ENCODE assay signal across 1 cellular context in the genomic region with DNA sequence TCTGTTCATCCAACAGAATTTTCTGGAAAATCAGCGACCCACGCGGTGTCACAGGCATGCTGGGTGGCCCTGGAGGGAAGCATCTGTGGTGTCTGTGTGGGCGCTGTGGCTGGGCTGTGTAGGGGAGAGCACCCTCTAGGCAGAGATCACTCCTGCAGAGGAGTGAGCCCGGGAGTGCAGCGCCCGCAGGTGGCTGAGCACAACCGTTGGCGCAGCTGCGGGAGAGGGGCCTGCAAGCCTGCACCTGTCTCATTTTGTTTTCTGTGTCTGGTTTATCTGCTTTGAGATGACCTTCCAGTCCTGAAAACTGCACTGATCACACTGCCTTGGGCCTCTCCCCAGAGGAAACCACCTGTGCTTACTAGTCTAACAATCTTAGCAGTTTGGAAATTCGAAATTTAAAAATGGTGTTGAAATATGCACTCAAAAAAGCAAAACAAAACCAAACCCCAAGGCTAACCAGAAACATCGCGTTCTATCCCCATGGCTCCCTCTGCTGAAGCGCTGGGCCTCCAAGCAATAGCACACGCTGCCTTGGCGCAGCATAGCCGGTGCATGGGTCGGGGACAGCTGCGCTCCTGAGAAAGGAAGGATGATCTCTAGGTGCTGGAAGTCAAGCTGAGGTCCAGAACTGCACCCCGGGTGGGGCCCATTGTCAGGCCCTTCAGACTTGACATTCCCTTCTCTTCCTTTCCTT.
TF ChIP-seq lines count a peak whose summit lies in the region.

No MANE protein-coding gene starts in this region.

TF ChIP-seq in HepG2, 621 proteins besides CTCF, POLR2A, EP300 and RAD21 (continued from another document):
- TF ChIP-seq, protein P1, sequence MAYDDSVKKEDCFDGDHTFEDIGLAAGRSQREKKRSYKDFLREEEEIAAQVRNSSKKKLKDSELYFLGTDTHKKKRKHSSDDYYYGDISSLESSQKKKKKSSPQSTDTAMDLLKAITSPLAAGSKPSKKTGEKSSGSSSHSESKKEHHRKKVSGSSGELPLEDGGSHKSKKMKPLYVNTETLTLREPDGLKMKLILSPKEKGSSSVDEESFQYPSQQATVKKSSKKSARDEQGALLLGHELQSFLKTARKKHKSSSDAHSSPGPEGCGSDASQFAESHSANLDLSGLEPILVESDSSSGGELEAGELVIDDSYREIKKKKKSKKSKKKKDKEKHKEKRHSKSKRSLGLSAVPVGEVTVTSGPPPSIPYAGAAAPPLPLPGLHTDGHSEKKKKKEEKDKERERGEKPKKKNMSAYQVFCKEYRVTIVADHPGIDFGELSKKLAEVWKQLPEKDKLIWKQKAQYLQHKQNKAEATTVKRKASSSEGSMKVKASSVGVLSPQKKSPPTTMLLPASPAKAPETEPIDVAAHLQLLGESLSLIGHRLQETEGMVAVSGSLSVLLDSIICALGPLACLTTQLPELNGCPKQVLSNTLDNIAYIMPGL (CRISPR knock-in tag; IDR thresholded peaks at IDR 0.05; ENCODE audit: borderline replicate concordance in 1 of 2, low read depth in 1 of 2): peak in 1 of 2 experiments; percentile 43; a peak in 1 of 4 replicates
- TF ChIP-seq SAP130 (CRISPR knock-in tag; IDR thresholded peaks at IDR 0.05; ENCODE audit: low read depth): peak; percentile 19; the same call in 1 of the 2 replicates
- TF ChIP-seq ZFX (CRISPR knock-in tag; IDR thresholded peaks at IDR 0.05; ENCODE audit: low read depth): peak; percentile 11; the same call in 1 of the 2 replicates
- peak; percentile 86 for TF ChIP-seq ZNF292 (CRISPR knock-in tag; IDR thresholded peaks at IDR 0.05; ENCODE audit: borderline replicate concordance, low read depth)
- TF ChIP-seq HOXA7 (CRISPR knock-in tag; IDR thresholded peaks at IDR 0.05): no peak
- peak; percentile 80 for TF ChIP-seq ZBTB33 (CRISPR knock-in tag; IDR thresholded peaks at IDR 0.05)
- TF ChIP-seq SP4 (CRISPR knock-in tag; IDR thresholded peaks at IDR 0.05): 0 out of 2 replicates have a peak, but pooled peaks have one; percentile 14
- TF ChIP-seq ZSCAN25 (CRISPR knock-in tag; IDR thresholded peaks at IDR 0.05): peak; percentile 77
- TF ChIP-seq, protein P2, sequence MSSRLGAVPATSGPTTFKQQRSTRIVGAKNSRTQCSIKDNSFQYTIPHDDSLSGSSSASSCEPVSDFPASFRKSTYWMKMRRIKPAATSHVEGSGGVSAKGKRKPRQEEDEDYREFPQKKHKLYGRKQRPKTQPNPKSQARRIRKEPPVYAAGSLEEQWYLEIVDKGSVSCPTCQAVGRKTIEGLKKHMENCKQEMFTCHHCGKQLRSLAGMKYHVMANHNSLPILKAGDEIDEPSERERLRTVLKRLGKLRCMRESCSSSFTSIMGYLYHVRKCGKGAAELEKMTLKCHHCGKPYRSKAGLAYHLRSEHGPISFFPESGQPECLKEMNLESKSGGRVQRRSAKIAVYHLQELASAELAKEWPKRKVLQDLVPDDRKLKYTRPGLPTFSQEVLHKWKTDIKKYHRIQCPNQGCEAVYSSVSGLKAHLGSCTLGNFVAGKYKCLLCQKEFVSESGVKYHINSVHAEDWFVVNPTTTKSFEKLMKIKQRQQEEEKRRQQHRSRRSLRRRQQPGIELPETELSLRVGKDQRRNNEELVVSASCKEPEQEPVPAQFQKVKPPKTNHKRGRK (CRISPR knock-in tag; IDR thresholded peaks at IDR 0.05): 0 out of 2 replicates have a peak, but pooled peaks have one; percentile 36
